Comparison of ENCODE assay signal across 15 cellular contexts in the genomic region with DNA sequence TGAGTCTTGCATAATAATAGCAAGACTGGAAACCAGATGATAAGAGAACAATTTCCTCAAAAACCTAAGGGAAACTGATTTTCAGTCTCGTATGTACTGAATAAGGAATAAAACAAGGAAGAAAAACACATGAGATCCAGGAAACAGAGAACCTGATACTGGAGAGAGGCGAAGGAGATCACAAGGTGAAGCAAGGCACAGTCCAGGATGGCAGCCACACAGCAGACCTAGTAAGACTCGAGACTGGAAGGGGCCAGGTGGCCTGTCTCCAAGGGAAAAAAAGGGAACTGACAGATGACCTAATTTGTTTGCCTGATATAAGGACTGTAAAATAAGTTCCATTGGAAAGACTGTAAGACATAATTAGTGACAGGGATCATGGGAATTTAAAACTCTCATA.
"Had no signal": no experiment of that assay in that cellular context is flagged by ENCODE, and none has a peak within 500 bp of the region (broad histone marks: within the 10 kb centered on the region; RNA-seq: fewer than 3 reads in every experiment).

No MANE protein-coding gene starts in this region.

- H3K4me1 ChIP-seq: parathyroid adenoma, thyroid gland had no signal

- H3K27ac Mint-ChIP-seq: activated CD8-positive, alpha-beta T cell treated with anti-CD3 and anti-CD28 coated beads for 36 hours; activated T-helper 1 cell treated with anti-CD3 and anti-CD28 coated beads, Interleukin-12 subunit alpha, Interleukin-12 subunit beta, Interleukin-2, Interleukin-4 antibody, amounts not matched to agents 30 ng/mL and 10 ng/mL and 1 ng/mL, durations not matched to agents 14 hours and 24 hours and 36 hours; naive thymus-derived CD4-positive, alpha-beta T cell had no signal

- H3K27ac ChIP-seq: cardiac muscle cell, coronary artery, parathyroid adenoma, thyroid gland, vagina had no signal

- H3K36me3 ChIP-seq: cardiac muscle cell, thyroid gland, vagina had no signal

- H3K27me3 Mint-ChIP-seq: activated CD8-positive, alpha-beta T cell treated with anti-CD3 and anti-CD28 coated beads for 36 hours; naive thymus-derived CD4-positive, alpha-beta T cell had no signal

- H3K4me3 ChIP-seq: cardiac muscle cell, coronary artery, thyroid gland, vagina had no signal

- H3K27me3 ChIP-seq: cardiac muscle cell, thyroid gland, vagina had no signal

- ATAC-seq: activated CD8-positive, alpha-beta T cell treated with anti-CD3 and anti-CD28 coated beads for 36 hours; naive thymus-derived CD4-positive, alpha-beta T cell had no signal

- H3K9me3 Mint-ChIP-seq: activated CD8-positive, alpha-beta T cell treated with anti-CD3 and anti-CD28 coated beads for 36 hours had no signal

- H3K4me3 Mint-ChIP-seq: activated CD8-positive, alpha-beta T cell treated with anti-CD3 and anti-CD28 coated beads for 36 hours; activated T-helper 1 cell treated with anti-CD3 and anti-CD28 coated beads, Interleukin-12 subunit alpha, Interleukin-12 subunit beta, Interleukin-2, Interleukin-4 antibody, amounts not matched to agents 30 ng/mL and 10 ng/mL and 1 ng/mL, durations not matched to agents 14 hours and 24 hours and 36 hours; naive thymus-derived CD4-positive, alpha-beta T cell had no signal

- DNase-seq: activated CD4-positive, alpha-beta T cell treated with anti-CD3 and anti-CD28 coated beads for 4 hours; activated CD8-positive, alpha-beta memory T cell treated with anti-CD3 and anti-CD28 coated beads, Interleukin-2, amount 50 U/mL, for 4 hours; activated CD8-positive, alpha-beta T cell treated with anti-CD3 and anti-CD28 coated beads for 36 hours; activated naive CD4-positive, alpha-beta T cell; effector CD4-positive, alpha-beta T cell; hypothalamus; mammary epithelial cell; naive thymus-derived CD4-positive, alpha-beta T cell; small intestine; thyroid gland had no signal

- H3K4me1 Mint-ChIP-seq: naive thymus-derived CD4-positive, alpha-beta T cell had no signal

- H3K9me3 ChIP-seq: thyroid gland, vagina had no signal
